ENCODE assay signal across 19 cellular contexts in genomic region chr21:45514311-45515021, GRCh38. TPM values are rescaled to one million over a fixed set of nuclear protein-coding genes. Genes with fewer than 3 reads are reported as not detected.
DNase-seq lines count a peak whose midpoint lies in the region; ATAC-seq, FAIRE-seq and TF ChIP-seq lines count a peak whose summit lies in the region.
"Had no signal": no experiment of that assay in that cellular context is flagged by ENCODE, and none has a peak within 500 bp of the region (broad histone marks: within the 10 kb centered on the region; RNA-seq: fewer than 3 reads in every experiment).

No MANE protein-coding gene starts in this region.

- H3K9me3 ChIP-seq in lower lobe of right lung (peaks cover 14% of the 10 kb centered on the region), upper lobe of right lung (peaks cover 7% of the 10 kb centered on the region)

- H3K27me3 ChIP-seq in lower lobe of right lung (ENCODE audit: low read depth) (no peaks in the 10 kb centered on the region), upper lobe of right lung (no peaks in the 10 kb centered on the region)
- H3K27me3 ChIP-seq: tibial artery had no signal

- intact Hi-C loops in activated CD8-positive, alpha-beta T cell treated with anti-CD3 and anti-CD28 coated beads for 36 hours (cut with micrococcal nuclease), result no loop called here
- intact Hi-C loops in lower lobe of right lung (cut with DNase I) (no loop called here), upper lobe of right lung (cut with DNase I) (no loop called here)

- no peak overlapping the region for H3K4me3 Mint-ChIP-seq in activated CD8-positive, alpha-beta T cell treated with anti-CD3 and anti-CD28 coated beads, Interleukin-2, amount 10 ng/mL, durations not matched to agents 7 days and 5 days
- no peak overlapping the region for H3K4me3 Mint-ChIP-seq in activated CD8-positive, alpha-beta T cell treated with anti-CD3 and anti-CD28 coated beads for 36 hours
- H3K4me3 Mint-ChIP-seq in glutamatergic neuron (ENCODE audit: unreplicated experiment), result no peak overlapping the region
- H3K4me3 Mint-ChIP-seq: activated naive CD4-positive, alpha-beta T cell treated with anti-CD3 and anti-CD28 coated beads for 36 hours; GM23338; stimulated activated effector memory CD8-positive, alpha-beta T cell treated with anti-CD3 and anti-CD28 coated beads, Interleukin-12 subunit alpha, Interleukin-12 subunit beta, amount 100 ng/mL, for 72 hours had no signal

- H3K36me3 Mint-ChIP-seq in activated CD8-positive, alpha-beta T cell treated with anti-CD3 and anti-CD28 coated beads, Interleukin-2, amount 10 ng/mL, durations not matched to agents 7 days and 5 days (ENCODE audit: low read depth), result peaks cover 29% of the 10 kb centered on the region
- H3K36me3 Mint-ChIP-seq in activated CD8-positive, alpha-beta T cell treated with anti-CD3 and anti-CD28 coated beads for 36 hours (ENCODE audit: low read depth), result peaks cover 36% of the 10 kb centered on the region
- H3K36me3 Mint-ChIP-seq in glutamatergic neuron (ENCODE audit: unreplicated experiment), result peaks cover 19% of the 10 kb centered on the region

- POLR2A ChIA-PET in activated CD8-positive, alpha-beta T cell treated with anti-CD3 and anti-CD28 coated beads, Interleukin-2, amount 10 ng/mL, durations not matched to agents 7 days and 5 days (lab: Charles Lee), result no interaction called here
- POLR2A ChIA-PET in activated CD8-positive, alpha-beta T cell treated with anti-CD3 and anti-CD28 coated beads for 36 hours (lab: Charles Lee), result interaction anchor here (1.0 kb wide), 1 partner anchor 18 kb away, joined by 4 read pairs; no protein-coding TSS in a partner anchor

- no peak for FAIRE-seq in H54 (lab: Jason Lieb, UNC)
- FAIRE-seq: HTR-8/SVneo had no signal

- H3K27ac ChIP-seq in lower lobe of right lung (peak overlapping the region; percentile 11), upper lobe of right lung (no peak overlapping the region)
- H3K27ac ChIP-seq: coronary artery, tibial artery had no signal

- ATAC-seq in activated CD8-positive, alpha-beta T cell treated with anti-CD3 and anti-CD28 coated beads, Interleukin-2, amount 10 ng/mL, durations not matched to agents 7 days and 5 days, result no peak
- ATAC-seq in activated CD8-positive, alpha-beta T cell treated with anti-CD3 and anti-CD28 coated beads for 36 hours, result no peak
- ATAC-seq in lower lobe of right lung (no peak), upper lobe of right lung (no peak)
- ATAC-seq: stimulated activated effector memory CD8-positive, alpha-beta T cell treated with anti-CD3 and anti-CD28 coated beads, Interleukin-12 subunit alpha, Interleukin-12 subunit beta, amount 100 ng/mL, for 72 hours had no signal

- DNase-seq in activated CD8-positive, alpha-beta T cell treated with anti-CD3 and anti-CD28 coated beads, Interleukin-2, amount 10 ng/mL, durations not matched to agents 7 days and 5 days, result no peak
- DNase-seq in activated CD8-positive, alpha-beta T cell treated with anti-CD3 and anti-CD28 coated beads for 36 hours, result no peak
- peak; percentile 14 for DNase-seq in glutamatergic neuron
- peak; percentile 38 for DNase-seq in lower lobe of right lung
- peak; percentile 62 for DNase-seq in upper lobe of right lung
- no peak for DNase-seq in NCI-H2227 treated with DMSO at 0.1 percent for 48 hours (lab: John Stamatoyannopoulos, UW)
- DNase-seq in H54 (ENCODE audit: insufficient read length, low spot score), result no peak
- no peak for DNase-seq in epidermal melanocyte (ENCODE audit: insufficient read length, low spot score)
- DNase-seq: activated CD4-positive, alpha-beta T cell treated with anti-CD3 and anti-CD28 coated beads, Interleukin-2, amount 50 U/mL, for 4 hours; activated naive CD4-positive, alpha-beta T cell treated with anti-CD3 and anti-CD28 coated beads for 36 hours; NCI-H1105; NCI-H524; retina; SHP77 treated with DMSO at 0.1 percent for 48 hours had no signal

- H3K4me3 ChIP-seq in lower lobe of right lung (no peak overlapping the region), upper lobe of right lung (no peak overlapping the region)
- H3K4me3 ChIP-seq: coronary artery, GM23338, tibial artery had no signal

- peaks cover 10% of the 10 kb centered on the region for H3K4me1 ChIP-seq in lower lobe of right lung
- peaks cover 5% of the 10 kb centered on the region for H3K4me1 ChIP-seq in upper lobe of right lung

- no peak for TF ChIP-seq POLR2A in H54 (IDR thresholded peaks at IDR 0.05; ENCODE audit: low read depth, low read length)

- peak overlapping the region; percentile 43 for H3K27ac Mint-ChIP-seq in activated CD8-positive, alpha-beta T cell treated with anti-CD3 and anti-CD28 coated beads, Interleukin-2, amount 10 ng/mL, durations not matched to agents 7 days and 5 days
- no peak overlapping the region for H3K27ac Mint-ChIP-seq in activated CD8-positive, alpha-beta T cell treated with anti-CD3 and anti-CD28 coated beads for 36 hours
- no peak overlapping the region for H3K27ac Mint-ChIP-seq in glutamatergic neuron (ENCODE audit: unreplicated experiment)
- H3K27ac Mint-ChIP-seq: GM23338 had no signal

- no peak for TF ChIP-seq CTCF in activated CD8-positive, alpha-beta T cell treated with anti-CD3 and anti-CD28 coated beads for 36 hours (IDR thresholded peaks at IDR 0.05)
- TF ChIP-seq CTCF in glutamatergic neuron (IDR thresholded peaks at IDR 0.05; ENCODE audit: partially characterized antibody, unreplicated experiment), result no peak
- TF ChIP-seq CTCF in lower lobe of right lung (IDR thresholded peaks at IDR 0.05), result no peak
- no peak for TF ChIP-seq CTCF in upper lobe of right lung (IDR thresholded peaks at IDR 0.05)

- CTCF ChIA-PET in activated CD8-positive, alpha-beta T cell treated with anti-CD3 and anti-CD28 coated beads, Interleukin-2, amount 10 ng/mL, durations not matched to agents 7 days and 5 days (lab: Charles Lee), result no interaction called here
- CTCF ChIA-PET in activated CD8-positive, alpha-beta T cell treated with anti-CD3 and anti-CD28 coated beads for 36 hours (lab: Charles Lee), result interaction anchor here (1.5 kb wide), 1 partner anchor 82 kb away, joined by 3 read pairs; no protein-coding TSS in a partner anchor

- peaks cover 17% of the 10 kb centered on the region for H3K9me3 Mint-ChIP-seq in activated CD8-positive, alpha-beta T cell treated with anti-CD3 and anti-CD28 coated beads, Interleukin-2, amount 10 ng/mL, durations not matched to agents 7 days and 5 days (ENCODE audit: insufficient read depth)
- peaks cover 15% of the 10 kb centered on the region for H3K9me3 Mint-ChIP-seq in activated CD8-positive, alpha-beta T cell treated with anti-CD3 and anti-CD28 coated beads for 36 hours
- peaks cover 18% of the 10 kb centered on the region for H3K9me3 Mint-ChIP-seq in glutamatergic neuron (ENCODE audit: unreplicated experiment)

- peaks cover 40% of the 10 kb centered on the region for H3K36me3 ChIP-seq in lower lobe of right lung
- H3K36me3 ChIP-seq in upper lobe of right lung, result peaks cover 7% of the 10 kb centered on the region

- peaks cover 23% of the 10 kb centered on the region for H3K4me1 Mint-ChIP-seq in activated CD8-positive, alpha-beta T cell treated with anti-CD3 and anti-CD28 coated beads, Interleukin-2, amount 10 ng/mL, durations not matched to agents 7 days and 5 days (ENCODE audit: low read depth)
- H3K4me1 Mint-ChIP-seq in activated CD8-positive, alpha-beta T cell treated with anti-CD3 and anti-CD28 coated beads for 36 hours (ENCODE audit: low read depth), result peaks cover 15% of the 10 kb centered on the region
- peaks cover 9% of the 10 kb centered on the region for H3K4me1 Mint-ChIP-seq in glutamatergic neuron (ENCODE audit: low read depth, unreplicated experiment)
- H3K4me1 Mint-ChIP-seq: GM23338 had no signal

- H3K27me3 Mint-ChIP-seq in activated CD8-positive, alpha-beta T cell treated with anti-CD3 and anti-CD28 coated beads, Interleukin-2, amount 10 ng/mL, durations not matched to agents 7 days and 5 days (ENCODE audit: low read depth), result no peaks in the 10 kb centered on the region
- H3K27me3 Mint-ChIP-seq in activated CD8-positive, alpha-beta T cell treated with anti-CD3 and anti-CD28 coated beads for 36 hours, result no peaks in the 10 kb centered on the region
- H3K27me3 Mint-ChIP-seq in glutamatergic neuron (ENCODE audit: unreplicated experiment), result peaks cover 1% of the 10 kb centered on the region

RNA-seq across cellular contexts. Expression of gene SLC19A1, which starts 27.8 kb away (rescaled TPM):
- total RNA-seq in activated CD8-positive, alpha-beta T cell treated with anti-CD3 and anti-CD28 coated beads, Interleukin-2, amount 10 ng/mL, durations not matched to agents 7 days and 5 days, result 10 to 100 TPM; 44.4 to 51.6 TPM
- 10 to 100 TPM; 40.1 to 46.1 TPM for total RNA-seq in activated CD8-positive, alpha-beta T cell treated with anti-CD3 and anti-CD28 coated beads for 36 hours
- total RNA-seq in glutamatergic neuron (ENCODE audit: unreplicated experiment), result 53.3 TPM
- 50.7 TPM for total RNA-seq in lower lobe of right lung
- total RNA-seq in upper lobe of right lung, result 39.3 TPM

Comparison
In these comparisons a context has a peak if more than half of its experiments do, and no peak if none do; other contexts are left out.
1. DNase-seq: peak in glutamatergic neuron (single experiment), lower lobe of right lung (single experiment) and upper lobe of right lung (single experiment); none in activated CD8-positive, alpha-beta T cell treated with anti-CD3 and anti-CD28 coated beads, Interleukin-2, amount 10 ng/mL, durations not matched to agents 7 days and 5 days (single experiment), activated CD8-positive, alpha-beta T cell treated with anti-CD3 and anti-CD28 coated beads for 36 hours (single experiment), NCI-H2227 treated with DMSO at 0.1 percent for 48 hours (single experiment), H54 (single experiment) and epidermal melanocyte (single experiment).